17 cellular contexts compared by ENCODE assay signal in genomic region chr12:121439715-121440114, GRCh38.
"Had no signal": no experiment of that assay in that cellular context is flagged by ENCODE, and none has a peak within 500 bp of the region (broad histone marks: within the 10 kb centered on the region; RNA-seq: fewer than 3 reads in every experiment).

No MANE protein-coding gene starts in this region.

- H3K4me3 Mint-ChIP-seq: activated CD4-positive, alpha-beta T cell treated with anti-CD3 and anti-CD28 coated beads for 36 hours; activated CD8-positive, alpha-beta T cell treated with anti-CD3 and anti-CD28 coated beads, Interleukin-2, amount 10 ng/mL, durations not matched to agents 7 days and 5 days; endodermal cell; WTC11 had no signal

- H3K27me3 ChIP-seq: adrenal gland, gastrocnemius medialis, heart left ventricle, SJSA1, stomach had no signal

- H3K27me3 Mint-ChIP-seq: activated CD4-positive, alpha-beta T cell treated with anti-CD3 and anti-CD28 coated beads for 36 hours had no signal

- H3K27ac Mint-ChIP-seq: activated CD4-positive, alpha-beta T cell treated with anti-CD3 and anti-CD28 coated beads for 36 hours; activated CD8-positive, alpha-beta T cell treated with anti-CD3 and anti-CD28 coated beads, Interleukin-2, amount 10 ng/mL, durations not matched to agents 7 days and 5 days; endodermal cell; WTC11 had no signal

- DNase-seq: activated CD4-positive, alpha-beta T cell treated with anti-CD3 and anti-CD28 coated beads for 36 hours; activated CD8-positive, alpha-beta T cell treated with anti-CD3 and anti-CD28 coated beads, Interleukin-2, amount 10 ng/mL, durations not matched to agents 7 days and 5 days; activated effector memory CD4-positive, alpha-beta T cell treated with anti-CD3 and anti-CD28 coated beads, Interleukin-2, amount 50 U/mL, for 16 hours; activated T-cell treated with anti-CD3 and anti-CD28 coated beads, Interleukin-2, amount 50 U/mL, for 48 hours; adrenal gland; endodermal cell; gastrocnemius medialis; heart left ventricle; left ventricle myocardium inferior; psoas muscle; right cardiac atrium; stimulated activated CD4-positive, alpha-beta T cell treated with anti-CD3 and anti-CD28 coated beads, Interleukin-15, amount 100 ng/mL, for 24 hours; stimulated activated CD4-positive, alpha-beta T cell treated with anti-CD3 and anti-CD28 coated beads, Interleukin-2, amount 100 ng/mL, for 48 hours; stomach had no signal

- H3K27ac ChIP-seq: adrenal gland, gastrocnemius medialis, heart left ventricle, left ventricle myocardium inferior, psoas muscle, SJSA1, stomach, thoracic aorta had no signal
